8 cellular contexts compared by ENCODE assay signal in genomic region chr2:241356871-241357260, GRCh38. TPM values are rescaled to one million over a fixed set of nuclear protein-coding genes. Genes with fewer than 3 reads are reported as not detected.
DNase-seq lines count a peak whose midpoint lies in the region; ATAC-seq and TF ChIP-seq lines count a peak whose summit lies in the region.

No MANE protein-coding gene starts in this region.

- DNase-seq in HAP-1 (ENCODE audit: low spot score in 2 of 2) (no peak), astrocyte of the spinal cord (ENCODE audit: low read depth, low spot score) (no peak), mesendoderm (no peak), NCI-H2081 treated with DMSO at 0.1 percent for 48 hours (lab: John Stamatoyannopoulos, UW) (no peak)
- no peak for DNase-seq in stimulated activated CD4-positive, alpha-beta T cell treated with anti-CD3 and anti-CD28 coated beads, Interleukin-4, amount 100 ng/mL, for 1 hour

- in situ Hi-C loops in HAP-1 (cut with MboI; ENCODE audit: low sequenced_read_pairs) (loop anchor here (10.0 kb wide), 1 partner anchor 528 kb away; no protein-coding TSS in a partner anchor), astrocyte of the spinal cord (cut with HindIII; ENCODE audit: low sequenced_read_pairs) (no loop called here)

- no CpG with 5 or more reads among the region's 5 CpGs for WGBS in mesendoderm (ENCODE audit: extremely low coverage, insufficient coverage, low lambda C conversion rate)

- H3K4me1 ChIP-seq in HAP-1 (peaks cover 12% of the 10 kb centered on the region), mesendoderm (ENCODE audit: control insufficient read depth, low read depth, low read length) (peaks cover 18% of the 10 kb centered on the region)

- no peak overlapping the region for H4K8ac ChIP-seq in mesendoderm (ENCODE audit: low read depth, low read length)

- H3K4me2 ChIP-seq in mesendoderm (ENCODE audit: low read length): peak overlapping the region; percentile 87

- TF ChIP-seq CTCF in 22Rv1 (IDR thresholded peaks at IDR 0.05) (no peak), astrocyte of the spinal cord (IDR thresholded peaks at IDR 0.05; ENCODE audit: low read depth, low read length) (no peak)

- H2BK5ac ChIP-seq in mesendoderm (ENCODE audit: low read length): no peak overlapping the region

- H3K56ac ChIP-seq in mesendoderm (ENCODE audit: low read length): peak overlapping the region; percentile 94

- H3K36me3 ChIP-seq in HAP-1 (replicated peaks): peaks cover 23% of the 10 kb centered on the region
- H3K36me3 ChIP-seq in mesendoderm (ENCODE audit: control insufficient read depth, insufficient read depth, low read length): no peaks in the 10 kb centered on the region

- H3K27me3 ChIP-seq in HAP-1 (ENCODE audit: low read depth): no peaks in the 10 kb centered on the region
- H3K27me3 ChIP-seq in mesendoderm (ENCODE audit: insufficient read depth, low read length, poor library complexity): no peaks in the 10 kb centered on the region

- no peak overlapping the region for H2BK15ac ChIP-seq in mesendoderm (replicated peaks; ENCODE audit: low read depth)

- H3K4ac ChIP-seq in mesendoderm (ENCODE audit: low read depth, low read length): no peak overlapping the region

- ATAC-seq in HG02884 (IDR thresholded peaks at IDR 0.05; ENCODE audit: unreplicated experiment): no peak
- no peak for ATAC-seq in HG03460 (IDR thresholded peaks at IDR 0.05; ENCODE audit: unreplicated experiment)

- H3K79me1 ChIP-seq in mesendoderm (ENCODE audit: low read length): peaks cover 22% of the 10 kb centered on the region

- no peak overlapping the region for H3K18ac ChIP-seq in mesendoderm (ENCODE audit: low read length)

- no peak overlapping the region for H3K23ac ChIP-seq in mesendoderm (ENCODE audit: low read length)

- H2AK5ac ChIP-seq in mesendoderm (ENCODE audit: low read length): no peak overlapping the region

- peaks cover 35% of the 10 kb centered on the region for H3K79me2 ChIP-seq in mesendoderm (ENCODE audit: control insufficient read depth, insufficient read depth, low read length)

- H3K4me3 ChIP-seq in HAP-1 (peak overlapping the region; percentile 83), astrocyte of the spinal cord (ENCODE audit: low read depth, low read length) (peak overlapping the region; percentile 88), mesendoderm (ENCODE audit: low read length) (peak overlapping the region; percentile 84)

- peak overlapping the region; percentile 87 for H3K9ac ChIP-seq in mesendoderm (ENCODE audit: low read length)

- H2BK120ac ChIP-seq in mesendoderm (ENCODE audit: low read depth, low read length): no peak overlapping the region

- H3K9me3 ChIP-seq in HAP-1: no peaks in the 10 kb centered on the region

- H4K5ac ChIP-seq in mesendoderm (ENCODE audit: low read length): no peak overlapping the region

- H3K27ac ChIP-seq in 22Rv1 (peak overlapping the region; percentile 64; the same call in 1 of the 2 replicates), mesendoderm (ENCODE audit: low read depth, low read length) (no peak overlapping the region)

RNA-seq across cellular contexts. Expression of gene FARP2, which starts 0.8 kb away (rescaled TPM):
- polyA plus RNA-seq in mesendoderm (2013, experiment 1 of 2): 13.8 TPM
- polyA plus RNA-seq in mesendoderm (2013, experiment 2 of 2): 13.4 TPM

RNA-seq across cellular contexts. Expression of gene SEPTIN2, which starts 41.1 kb away (rescaled TPM):
- polyA plus RNA-seq in mesendoderm (2013, experiment 1 of 2): 265 TPM
- polyA plus RNA-seq in mesendoderm (2013, experiment 2 of 2): 261 TPM

RNA-seq across cellular contexts. Expression of gene HDLBP, which starts 41.4 kb away (rescaled TPM):
- 303 TPM for polyA plus RNA-seq in mesendoderm (2013, experiment 1 of 2)
- polyA plus RNA-seq in mesendoderm (2013, experiment 2 of 2): 315 TPM
